Comparison of ENCODE assay signal across 26 cellular contexts in genomic region chr18:48582946-48583345, GRCh38.
"Had no signal": no experiment of that assay in that cellular context is flagged by ENCODE, and none has a peak within 500 bp of the region (broad histone marks: within the 10 kb centered on the region; RNA-seq: fewer than 3 reads in every experiment).

No MANE protein-coding gene starts in this region.

- H3K4me1 Mint-ChIP-seq: central memory CD8-positive, alpha-beta T cell; stimulated activated naive CD8-positive, alpha-beta T cell treated with anti-CD3 and anti-CD28 coated beads, Interleukin-15, amount 100 ng/mL, for 72 hours had no signal

- H3K27me3 Mint-ChIP-seq: stimulated activated naive CD8-positive, alpha-beta T cell treated with anti-CD3 and anti-CD28 coated beads, Interleukin-15, amount 100 ng/mL, for 72 hours; type B pancreatic cell had no signal

- ATAC-seq: gastrocnemius medialis; left cardiac atrium; left lung; naive thymus-derived CD4-positive, alpha-beta T cell; sciatic nerve; stimulated activated naive CD8-positive, alpha-beta T cell treated with anti-CD3 and anti-CD28 coated beads, Interleukin-15, amount 100 ng/mL, for 72 hours had no signal

- H3K36me3 Mint-ChIP-seq: naive thymus-derived CD4-positive, alpha-beta T cell had no signal

- H3K9me3 Mint-ChIP-seq: type B pancreatic cell had no signal

- H3K27me3 ChIP-seq: gastrocnemius medialis, left lung, right atrium auricular region, thyroid gland had no signal

- H3K36me3 ChIP-seq: gastrocnemius medialis, left lung, prostate gland, right atrium auricular region, thyroid gland had no signal

- H3K4me3 Mint-ChIP-seq: central memory CD8-positive, alpha-beta T cell; naive thymus-derived CD4-positive, alpha-beta T cell; nephron; stimulated activated naive CD8-positive, alpha-beta T cell treated with anti-CD3 and anti-CD28 coated beads, Interleukin-15, amount 100 ng/mL, for 72 hours; type B pancreatic cell had no signal

- H3K27ac Mint-ChIP-seq: naive thymus-derived CD4-positive, alpha-beta T cell; stimulated activated naive CD8-positive, alpha-beta T cell treated with anti-CD3 and anti-CD28 coated beads, Interleukin-15, amount 100 ng/mL, for 72 hours had no signal

- H3K4me1 ChIP-seq: left lung, parathyroid adenoma, prostate gland, thyroid gland had no signal

- H3K4me2 ChIP-seq: smooth muscle cell had no signal

- H2AFZ ChIP-seq: parathyroid adenoma had no signal

- H3K9me3 ChIP-seq: gastrocnemius medialis, prostate gland, right atrium auricular region, thyroid gland had no signal

- DNase-seq: cortex of kidney; effector CD4-positive, alpha-beta T cell; foreskin fibroblast; gastrocnemius medialis; kidney; left cardiac atrium; left lung; mesenchymal stem cell; midbrain; naive thymus-derived CD4-positive, alpha-beta T cell; occipital lobe; stimulated activated CD4-positive, alpha-beta T cell treated with anti-CD3 and anti-CD28 coated beads, Interleukin-12 subunit alpha, Interleukin-12 subunit beta, amount 100 ng/mL, for 4 hours; stimulated activated CD4-positive, alpha-beta T cell treated with anti-CD3 and anti-CD28 coated beads, Interleukin-1b, Interleukin-23, amount 100 ng/mL, for 48 hours; stimulated activated CD4-positive, alpha-beta T cell treated with anti-CD3 and anti-CD28 coated beads, Interleukin-4, amount 100 ng/mL, for 1 hour; stimulated activated CD8-positive, alpha-beta memory T cell treated with anti-CD3 and anti-CD28 coated beads, Interleukin-4, amount 100 ng/mL, for 48 hours; stimulated activated naive CD4-positive, alpha-beta T cell; stimulated activated naive CD8-positive, alpha-beta T cell treated with anti-CD3 and anti-CD28 coated beads, Interleukin-15, amount 100 ng/mL, for 72 hours; thyroid gland had no signal

- H3K4me3 ChIP-seq: gastrocnemius medialis, left lung, prostate gland, right atrium auricular region, smooth muscle cell, thyroid gland had no signal

- H3K27ac ChIP-seq: gastrocnemius medialis, left lung, parathyroid adenoma, prostate gland, thyroid gland had no signal

- H3K9ac ChIP-seq: parathyroid adenoma had no signal
